ENCODE assay signal across 8 cellular contexts in the genomic region with DNA sequence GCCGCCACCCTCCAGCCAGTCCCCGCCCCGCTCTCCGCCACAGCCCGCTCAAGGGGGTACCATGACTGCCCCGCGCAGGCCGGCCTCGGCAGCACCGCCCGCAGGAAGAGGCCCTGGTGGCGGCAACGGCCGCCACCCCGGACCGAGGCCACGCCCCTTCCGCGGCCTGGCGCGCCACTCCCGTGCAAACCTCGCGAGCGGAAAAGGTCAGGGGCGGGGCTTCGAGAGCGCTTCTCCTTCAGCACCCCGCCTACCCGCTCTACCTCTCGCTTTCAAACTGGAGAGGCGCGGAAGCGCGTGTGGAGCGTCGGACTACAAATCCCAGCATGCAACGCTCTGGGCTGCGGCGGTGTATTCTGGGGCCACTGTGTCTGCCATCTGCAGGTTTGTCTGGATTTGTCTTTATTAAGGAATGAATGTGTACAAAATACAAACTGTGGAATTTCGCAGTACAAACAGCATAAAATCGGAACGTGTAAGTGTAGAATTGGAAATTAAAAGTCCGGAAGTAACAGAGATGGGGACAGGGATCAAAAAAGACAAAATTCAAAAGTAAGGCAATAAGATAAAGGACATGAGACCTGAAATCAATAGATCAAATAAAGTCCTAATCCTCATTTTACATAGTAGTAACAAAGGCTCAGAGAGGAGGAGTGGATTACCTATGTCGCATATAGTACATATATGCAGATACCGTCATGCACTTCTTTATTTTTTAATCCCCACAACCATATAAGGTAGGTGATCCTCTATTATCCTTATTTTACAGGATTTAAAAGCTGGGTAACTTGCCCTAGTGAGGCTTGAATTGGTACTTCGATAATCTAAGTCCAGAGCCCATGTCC. TPM values are rescaled to one million over a fixed set of nuclear protein-coding genes. Genes with fewer than 3 reads are reported as not detected.
DNase-seq lines count a peak whose midpoint lies in the region; ATAC-seq and TF ChIP-seq lines count a peak whose summit lies in the region.

No MANE protein-coding gene starts in this region.

- peaks cover 7% of the 10 kb centered on the region; the same call in 1 of the 2 replicates for H3K36me3 Mint-ChIP-seq in WTC11
- H3K36me3 Mint-ChIP-seq in immature natural killer cell: peaks cover 0 to 3% (median 1%) of the 10 kb centered on the region in 3 donors

- H3K4me3 Mint-ChIP-seq in WTC11 (peak overlapping the region; percentile 65), immature natural killer cell (peak overlapping the region; percentile 89 to 97 (median 93))

- H3K4me3 ChIP-seq in AG09309 (ENCODE audit: control insufficient read depth, low read depth, low read length) (peak overlapping the region; percentile 93), cardiac fibroblast (replicated peaks in 1 of 2; ENCODE audit: low read depth in 2 of 2, low read length in 2 of 2) (peak overlapping the region; percentile 27 to 95), smooth muscle cell (peak overlapping the region; percentile 88)

- no peak overlapping the region for H3K9ac ChIP-seq in smooth muscle cell (ENCODE audit: low read depth)

- no peaks in the 10 kb centered on the region for H3K9me3 ChIP-seq in smooth muscle cell (replicated peaks; ENCODE audit: low read depth)

- POLR2A ChIA-PET in WTC11 (lab: Charles Lee): interaction anchor here (1.3 kb wide), 1 partner anchor 10 kb away, joined by 6 read pairs; the partner anchor contains the start of gene CATSPERE

- peak; percentile 96 for DNase-seq in AG09309 (ENCODE audit: low read depth)
- DNase-seq in NCI-H2227 treated with DMSO at 0.1 percent for 48 hours (lab: John Stamatoyannopoulos, UW): peak; percentile 99
- DNase-seq in WTC11 (ENCODE audit: low spot score): peak; percentile 99
- DNase-seq in cardiac fibroblast (ENCODE audit: low read depth in 2 of 2): peak; percentile 99 to 100
- peak; percentile 99 for DNase-seq in immature natural killer cell
- DNase-seq in smooth muscle cell (lab: John Stamatoyannopoulos, UW; ENCODE audit: unreplicated experiment): peak; percentile 95

- no peaks in the 10 kb centered on the region for H3F3A ChIP-seq in smooth muscle cell (ENCODE audit: low read depth)

- TF ChIP-seq CTCF in AG09309 (IDR thresholded peaks at IDR 0.05; ENCODE audit: control insufficient read depth, insufficient read depth, low read depth, low read length, missing control alignments) (peak; percentile 17), WTC11 (IDR thresholded peaks at IDR 0.05) (no peak), cardiac fibroblast (IDR thresholded peaks at IDR 0.05; ENCODE audit: low read depth, low read length) (peak; percentile 30), smooth muscle cell (IDR thresholded peaks at IDR 0.05; ENCODE audit: borderline replicate concordance, insufficient read depth, poor library complexity, severe bottlenecking) (peak; percentile 24)

- H3K4me1 Mint-ChIP-seq in WTC11: peaks cover 76% of the 10 kb centered on the region
- H3K4me1 Mint-ChIP-seq in immature natural killer cell: peaks cover 39 to 50% of the 10 kb centered on the region in 2 donors

- no peaks in the 10 kb centered on the region for H3K27me3 ChIP-seq in smooth muscle cell (ENCODE audit: low read depth)

- no peaks in the 10 kb centered on the region for H3K36me3 ChIP-seq in smooth muscle cell (ENCODE audit: low read depth)

- H3K27me3 Mint-ChIP-seq in WTC11 (ENCODE audit: low read depth): no peaks in the 10 kb centered on the region
- peaks cover 7 to 17% (median 9%) of the 10 kb centered on the region in 3 donors for H3K27me3 Mint-ChIP-seq in immature natural killer cell (ENCODE audit: low read depth in 3 of 3)

- CTCF ChIA-PET in WTC11 (lab: Charles Lee): no interaction called here

- H3K79me2 ChIP-seq in smooth muscle cell (ENCODE audit: low read depth): peaks cover 36% of the 10 kb centered on the region

- H3K27ac ChIP-seq in smooth muscle cell (ENCODE audit: low read depth): peak overlapping the region; percentile 22

- peaks cover 58% of the 10 kb centered on the region for H3K4me1 ChIP-seq in smooth muscle cell (ENCODE audit: low read depth)

- H4K20me1 ChIP-seq in smooth muscle cell (ENCODE audit: low read depth): no peaks in the 10 kb centered on the region

- H3K27ac Mint-ChIP-seq in WTC11 (peak overlapping the region; percentile 93), immature natural killer cell (peak overlapping the region; percentile 89 to 98 (median 96))

- peak; percentile 37 for TF ChIP-seq POLR2A in GM18951 (IDR thresholded peaks at IDR 0.05; ENCODE audit: extremely low read depth, insufficient read depth, insufficient read length)

- in situ Hi-C loops in GM18951 (cut with MboI; ENCODE audit: low sequenced_read_pairs, unreplicated experiment): no loop called here

- peak overlapping the region; percentile 89 for H3K4me2 ChIP-seq in smooth muscle cell

- 0 out of 2 replicates have a peak, but pooled peaks cover 1% of the 10 kb centered on the region for H3K9me3 Mint-ChIP-seq in WTC11
- H3K9me3 Mint-ChIP-seq in immature natural killer cell: no peaks in the 10 kb centered on the region

- WGBS in smooth muscle cell (ENCODE audit: low lambda C conversion rate): 10% methylated on average over 36 of the region's 47 CpGs

- H2AFZ ChIP-seq in smooth muscle cell (ENCODE audit: low read depth): peak overlapping the region; percentile 97

- ATAC-seq in HG03196 (IDR thresholded peaks at IDR 0.05; ENCODE audit: unreplicated experiment): peak; percentile 96
- ATAC-seq in WTC11: peak; percentile 95

TF ChIP-seq in WTC11, 78 proteins besides CTCF, POLR2A, EP300 and RAD21:
- TF ChIP-seq SP1 (CRISPR knock-in tag; conservative IDR thresholded peaks at IDR 0.05): peak; percentile 80
- TF ChIP-seq E2F5 (CRISPR knock-in tag; IDR thresholded peaks at IDR 0.05): peak; percentile 93
- TF ChIP-seq GABPB1 (CRISPR knock-in tag; IDR thresholded peaks at IDR 0.05): peak; percentile 42
- TF ChIP-seq, protein P1, sequence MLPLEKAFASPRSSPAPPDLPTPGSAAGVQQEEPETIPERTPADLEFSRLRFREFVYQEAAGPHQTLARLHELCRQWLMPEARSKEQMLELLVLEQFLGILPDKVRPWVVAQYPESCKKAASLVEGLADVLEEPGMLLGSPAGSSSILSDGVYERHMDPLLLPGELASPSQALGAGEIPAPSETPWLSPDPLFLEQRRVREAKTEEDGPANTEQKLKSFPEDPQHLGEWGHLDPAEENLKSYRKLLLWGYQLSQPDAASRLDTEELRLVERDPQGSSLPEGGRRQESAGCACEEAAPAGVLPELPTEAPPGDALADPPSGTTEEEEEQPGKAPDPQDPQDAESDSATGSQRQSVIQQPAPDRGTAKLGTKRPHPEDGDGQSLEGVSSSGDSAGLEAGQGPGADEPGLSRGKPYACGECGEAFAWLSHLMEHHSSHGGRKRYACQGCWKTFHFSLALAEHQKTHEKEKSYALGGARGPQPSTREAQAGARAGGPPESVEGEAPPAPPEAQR (CRISPR knock-in tag; IDR thresholded peaks at IDR 0.05): no peak
- peak; percentile 33; the same call in 1 of the 2 replicates for TF ChIP-seq MAX (CRISPR knock-in tag; IDR thresholded peaks at IDR 0.05)
- TF ChIP-seq E2F4 (CRISPR knock-in tag; IDR thresholded peaks at IDR 0.05; ENCODE audit: borderline replicate concordance, low read depth): no peak
- TF ChIP-seq KAT7 (CRISPR knock-in tag; IDR thresholded peaks at IDR 0.05; ENCODE audit: borderline replicate concordance): 0 out of 2 replicates have a peak, but pooled peaks have one; percentile 4

RNA-seq across cellular contexts. Expression of gene ADSS2, which starts 0.5 kb away (rescaled TPM):
- 72.4 to 82.8 TPM (median 73.4 TPM) in 3 replicates for total RNA-seq in WTC11 (2021)
- 10 to 100 TPM; 28.8 to 44.7 (median 30.0) TPM for polyA plus RNA-seq in immature natural killer cell
- total RNA-seq in smooth muscle cell: 35.1 and 44.1 TPM in 2 replicates
- 13.8 and 18.9 TPM in 2 replicates for polyA plus RNA-seq in smooth muscle cell

RNA-seq across cellular contexts. Expression of gene CATSPERE, which starts 8.9 kb away (rescaled TPM):
- total RNA-seq in WTC11 (2021) (0.30 to 0.66 TPM (median 0.46 TPM) in 3 replicates), smooth muscle cell (0.49 and 0.63 TPM in 2 replicates)
- polyA plus RNA-seq in immature natural killer cell (under 1 TPM in 2 of 3 donors, not detected in 1; 0.11 to 0.31 TPM), smooth muscle cell (0.11 and 0.71 TPM in 2 replicates)

Comparison
In these comparisons a context has a peak if more than half of its experiments do, and no peak if none do; other contexts are left out.
1. Peak in every context shown above with its lines: DNase-seq, ATAC-seq, H3K4me3 ChIP-seq and H3K27ac ChIP-seq.